ENCODE assay signal across 10 cellular contexts in the genomic region with DNA sequence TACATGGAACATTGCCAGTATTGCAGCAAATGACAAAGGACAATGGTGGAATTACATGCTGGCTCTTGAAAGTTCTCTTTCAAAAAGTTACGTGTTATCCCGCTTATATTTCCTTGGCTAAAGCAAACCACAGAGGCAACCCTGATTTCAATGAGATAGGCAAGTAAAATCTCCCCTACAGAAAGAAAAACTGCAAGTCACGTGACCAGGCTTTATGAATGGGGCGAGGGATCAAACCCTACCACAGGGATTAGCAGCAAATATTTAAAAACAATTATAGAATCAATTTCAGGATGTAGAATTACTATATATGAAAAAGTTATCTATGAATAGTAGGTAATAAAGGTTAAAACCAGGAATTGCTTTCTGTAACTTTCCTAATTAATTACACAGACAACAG.
"Had no signal": no experiment of that assay in that cellular context is flagged by ENCODE, and none has a peak within 500 bp of the region (broad histone marks: within the 10 kb centered on the region; RNA-seq: fewer than 3 reads in every experiment).

No MANE protein-coding gene starts in this region.

- H2AFZ ChIP-seq: GM23248 had no signal

- H3K27ac ChIP-seq: GM23248, KMS-11 had no signal

- H3K4me2 ChIP-seq: KMS-11 had no signal

- H3K4me3 ChIP-seq: GM23248, HAP-1 had no signal

- H3K4me1 ChIP-seq: HAP-1 had no signal

- FAIRE-seq: HTR-8/SVneo had no signal

- H3K9ac ChIP-seq: GM23248, KMS-11 had no signal

- H3K9me3 ChIP-seq: HAP-1 had no signal

- DNase-seq: GM23248, GOT3, H7, HFFc6, IMR-90, KBM-7 had no signal

- ATAC-seq: HCT116 had no signal

- H3K36me3 ChIP-seq: HAP-1 had no signal
